1 cellular context compared by ENCODE assay signal in the genomic region with DNA sequence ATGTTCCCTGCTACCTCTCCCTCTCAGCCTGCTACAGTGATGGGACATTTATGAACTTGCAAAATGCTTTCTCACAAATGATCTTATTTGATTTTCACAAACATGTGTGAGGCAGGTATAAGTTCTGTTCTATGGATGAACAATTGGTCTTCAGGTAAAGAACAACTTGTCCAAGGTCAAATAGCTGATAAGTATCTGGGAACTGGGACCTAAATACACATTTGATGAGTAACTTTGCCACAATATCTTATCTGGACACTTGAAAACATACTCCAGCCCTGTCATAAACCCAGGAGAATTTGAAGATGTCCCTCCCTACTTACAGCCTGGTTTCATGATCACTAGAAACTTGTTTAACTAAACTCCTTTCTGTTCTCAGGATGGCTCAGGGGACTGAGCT.
A peak's percentile ranks its signal among the peaks of the same experiment; 100 is the strongest.
TF ChIP-seq lines count a peak whose summit lies in the region.

No MANE protein-coding gene starts in this region.

TF ChIP-seq in K562, 482 proteins besides CTCF, POLR2A, EP300 and RAD21:
- 0 out of 2 replicates have a peak, but pooled peaks have one; percentile 34 for TF ChIP-seq CTBP1 (IDR thresholded peaks at IDR 0.05; ENCODE audit: borderline replicate concordance)
- TF ChIP-seq ESRRA (IDR thresholded peaks at IDR 0.05; ENCODE audit: borderline replicate concordance, low read depth): peak; percentile 83
- TF ChIP-seq JUND (IDR thresholded peaks at IDR 0.05; ENCODE audit: borderline replicate concordance, low read depth, low read length): no peak
- TF ChIP-seq JUND (tag; IDR thresholded peaks at IDR 0.05; ENCODE audit: borderline replicate concordance, low read depth, low read length): peak; percentile 25; the same call in 1 of the 3 replicates
- TF ChIP-seq ZEB2 (IDR thresholded peaks at IDR 0.05): 0 out of 2 replicates have a peak, but pooled peaks have one; percentile 22
- 0 out of 4 replicates have a peak, but pooled peaks of 1 of the 2 experiments have one; percentile 8 for TF ChIP-seq FOXA3 (CRISPR knock-in tag; conservative IDR thresholded peaks at IDR 0.05 in 1 of 2, IDR thresholded peaks at IDR 0.05 in 1 of 2)
- peak; percentile 80 for TF ChIP-seq FOSL1 (tag; conservative IDR thresholded peaks at IDR 0.05)
- TF ChIP-seq, protein P1, sequence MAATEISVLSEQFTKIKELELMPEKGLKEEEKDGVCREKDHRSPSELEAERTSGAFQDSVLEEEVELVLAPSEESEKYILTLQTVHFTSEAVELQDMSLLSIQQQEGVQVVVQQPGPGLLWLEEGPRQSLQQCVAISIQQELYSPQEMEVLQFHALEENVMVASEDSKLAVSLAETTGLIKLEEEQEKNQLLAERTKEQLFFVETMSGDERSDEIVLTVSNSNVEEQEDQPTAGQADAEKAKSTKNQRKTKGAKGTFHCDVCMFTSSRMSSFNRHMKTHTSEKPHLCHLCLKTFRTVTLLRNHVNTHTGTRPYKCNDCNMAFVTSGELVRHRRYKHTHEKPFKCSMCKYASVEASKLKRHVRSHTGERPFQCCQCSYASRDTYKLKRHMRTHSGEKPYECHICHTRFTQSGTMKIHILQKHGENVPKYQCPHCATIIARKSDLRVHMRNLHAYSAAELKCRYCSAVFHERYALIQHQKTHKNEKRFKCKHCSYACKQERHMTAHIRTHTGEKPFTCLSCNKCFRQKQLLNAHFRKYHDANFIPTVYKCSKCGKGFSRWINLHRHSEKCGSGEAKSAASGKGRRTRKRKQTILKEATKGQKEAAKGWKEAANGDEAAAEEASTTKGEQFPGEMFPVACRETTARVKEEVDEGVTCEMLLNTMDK (IDR thresholded peaks at IDR 0.05; ENCODE audit: borderline replicate concordance, insufficient read depth, low read depth, low read length, poor library complexity, severe bottlenecking): no peak
- TF ChIP-seq, protein P2, sequence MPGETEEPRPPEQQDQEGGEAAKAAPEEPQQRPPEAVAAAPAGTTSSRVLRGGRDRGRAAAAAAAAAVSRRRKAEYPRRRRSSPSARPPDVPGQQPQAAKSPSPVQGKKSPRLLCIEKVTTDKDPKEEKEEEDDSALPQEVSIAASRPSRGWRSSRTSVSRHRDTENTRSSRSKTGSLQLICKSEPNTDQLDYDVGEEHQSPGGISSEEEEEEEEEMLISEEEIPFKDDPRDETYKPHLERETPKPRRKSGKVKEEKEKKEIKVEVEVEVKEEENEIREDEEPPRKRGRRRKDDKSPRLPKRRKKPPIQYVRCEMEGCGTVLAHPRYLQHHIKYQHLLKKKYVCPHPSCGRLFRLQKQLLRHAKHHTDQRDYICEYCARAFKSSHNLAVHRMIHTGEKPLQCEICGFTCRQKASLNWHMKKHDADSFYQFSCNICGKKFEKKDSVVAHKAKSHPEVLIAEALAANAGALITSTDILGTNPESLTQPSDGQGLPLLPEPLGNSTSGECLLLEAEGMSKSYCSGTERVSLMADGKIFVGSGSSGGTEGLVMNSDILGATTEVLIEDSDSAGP (CRISPR knock-in tag; IDR thresholded peaks at IDR 0.05): no peak
